In genomic region chr5:122458278-122458872, GRCh38 we compare ENCODE assay signal across 9 cellular contexts.
DNase-seq lines count a peak whose midpoint lies in the region; TF ChIP-seq lines count a peak whose summit lies in the region.
"Had no signal": no experiment of that assay in that cellular context is flagged by ENCODE, and none has a peak within 500 bp of the region (broad histone marks: within the 10 kb centered on the region; RNA-seq: fewer than 3 reads in every experiment).

No MANE protein-coding gene starts in this region.

- TF ChIP-seq CTCF in HFFc6 (IDR thresholded peaks at IDR 0.05), result peak; percentile 71

- no peaks in the 10 kb centered on the region for H3K4me1 Mint-ChIP-seq in HFFc6 (ENCODE audit: low read depth)

- H3K4me3 Mint-ChIP-seq in HFFc6, result no peak overlapping the region
- H3K4me3 Mint-ChIP-seq: dendritic cell treated with granulocyte-macrophage colony-stimulating factor and Interleukin-4, amounts not matched to agents 40 ng/mL and 50 ng/mL, for 4 days had no signal

- DNase-seq in SKM-1 treated with dmso at 0.1 percent for 144 hours (lab: John Stamatoyannopoulos, UW; ENCODE audit: unreplicated experiment) (peak; percentile 29), SKM-1 (lab: John Stamatoyannopoulos, UW; ENCODE audit: unreplicated experiment) (no peak), HFFc6 (no peak), NCI-H226 (peak; percentile 8), fibroblast of gingiva (ENCODE audit: low read depth) (peak; percentile 21), KG1 (lab: John Stamatoyannopoulos, UW) (no peak), medulla oblongata (ENCODE audit: extremely low spot score) (no peak), DMS79 (lab: John Stamatoyannopoulos, UW) (no peak)

- H3K36me3 Mint-ChIP-seq in HFFc6 (ENCODE audit: low read depth), result no peaks in the 10 kb centered on the region

- H3K9me3 Mint-ChIP-seq in HFFc6, result no peaks in the 10 kb centered on the region
- H3K9me3 Mint-ChIP-seq: dendritic cell treated with granulocyte-macrophage colony-stimulating factor and Interleukin-4, amounts not matched to agents 40 ng/mL and 50 ng/mL, for 4 days had no signal

- no peak overlapping the region for H3K27ac Mint-ChIP-seq in HFFc6
- H3K27ac Mint-ChIP-seq: dendritic cell treated with granulocyte-macrophage colony-stimulating factor and Interleukin-4, amounts not matched to agents 40 ng/mL and 50 ng/mL, for 4 days had no signal

- H3K27me3 Mint-ChIP-seq in HFFc6 (ENCODE audit: insufficient read depth), result no peaks in the 10 kb centered on the region
- H3K27me3 Mint-ChIP-seq: dendritic cell treated with granulocyte-macrophage colony-stimulating factor and Interleukin-4, amounts not matched to agents 40 ng/mL and 50 ng/mL, for 4 days had no signal

Comparison
In these comparisons a context has a peak if more than half of its experiments do, and no peak if none do; other contexts are left out.
1. DNase-seq: peak in SKM-1 treated with dmso at 0.1 percent for 144 hours (single experiment), NCI-H226 (single experiment) and fibroblast of gingiva (single experiment); none in SKM-1 (single experiment), HFFc6 (single experiment), KG1 (single experiment), medulla oblongata (single experiment) and DMS79 (single experiment).